In the genomic region with DNA sequence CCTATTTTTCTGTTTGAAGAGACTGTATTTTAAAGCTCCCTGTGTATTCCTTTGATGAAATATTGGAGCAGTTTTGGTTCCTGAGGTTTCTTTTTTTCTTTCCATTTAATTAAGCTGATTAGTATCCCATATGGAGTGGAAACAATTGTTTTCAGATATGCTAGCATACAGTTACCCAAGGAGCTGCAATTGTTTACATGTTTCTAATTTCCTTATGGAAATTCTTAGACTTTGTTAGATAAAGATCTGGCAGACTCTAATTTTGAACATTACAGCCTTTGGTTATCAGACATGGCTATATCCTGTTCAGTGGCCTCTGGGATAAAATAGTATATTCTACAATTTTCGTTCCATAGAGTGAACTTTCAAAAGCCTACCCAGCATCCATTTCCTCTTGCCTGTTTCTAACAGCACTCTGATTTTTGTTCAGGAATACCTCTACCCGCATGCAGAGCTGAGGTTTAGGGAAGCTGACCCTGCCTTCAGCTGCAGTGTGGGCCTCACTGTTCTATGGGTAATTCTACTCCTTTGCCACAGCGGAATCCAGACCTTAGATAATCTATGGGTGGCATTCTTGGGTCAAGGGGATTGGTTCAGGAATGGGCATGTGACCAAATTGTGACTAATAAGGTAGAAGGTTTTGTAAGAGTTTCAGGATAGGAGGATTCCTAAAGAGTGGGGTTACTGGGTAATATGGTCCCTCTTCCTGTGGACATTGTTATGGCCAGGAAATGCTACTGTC, we compare ENCODE assay signal across 19 cellular contexts.
"Had no signal": no experiment of that assay in that cellular context is flagged by ENCODE, and none has a peak within 500 bp of the region (broad histone marks: within the 10 kb centered on the region; RNA-seq: fewer than 3 reads in every experiment).

No MANE protein-coding gene starts in this region.

- H3K4me1 Mint-ChIP-seq: natural killer cell; stimulated activated naive B cell treated with anti-CD40 and anti-IgM and Interleukin-4, amounts not matched to agents 10 μg/mL and 1 μg/mL and 100 μg/mL, for 72 hours; T-helper 17 cell had no signal

- H3K4me3 Mint-ChIP-seq: activated naive CD8-positive, alpha-beta T cell; dendritic cell treated with granulocyte-macrophage colony-stimulating factor and Interleukin-4, amounts not matched to agents 40 ng/mL and 50 ng/mL, for 4 days; natural killer cell; stimulated activated naive B cell treated with anti-CD40 and anti-IgM and Interleukin-4, amounts not matched to agents 10 μg/mL and 1 μg/mL and 100 μg/mL, for 72 hours; T-helper 17 cell had no signal

- H3K9me3 Mint-ChIP-seq: dendritic cell treated with granulocyte-macrophage colony-stimulating factor and Interleukin-4, amounts not matched to agents 40 ng/mL and 50 ng/mL, for 4 days; natural killer cell had no signal

- H3K27me3 Mint-ChIP-seq: dendritic cell treated with granulocyte-macrophage colony-stimulating factor and Interleukin-4, amounts not matched to agents 40 ng/mL and 50 ng/mL, for 4 days; stimulated activated naive B cell treated with anti-CD40 and anti-IgM and Interleukin-4, amounts not matched to agents 10 μg/mL and 1 μg/mL and 100 μg/mL, for 72 hours had no signal

- H3K27ac Mint-ChIP-seq: activated naive CD8-positive, alpha-beta T cell; dendritic cell treated with granulocyte-macrophage colony-stimulating factor and Interleukin-4, amounts not matched to agents 40 ng/mL and 50 ng/mL, for 4 days; natural killer cell; stimulated activated naive B cell treated with anti-CD40 and anti-IgM and Interleukin-4, amounts not matched to agents 10 μg/mL and 1 μg/mL and 100 μg/mL, for 72 hours; T-helper 17 cell had no signal

- ATAC-seq: foreskin keratinocyte; left colon; mucosa of descending colon; natural killer cell; right lobe of liver; stimulated activated naive B cell treated with anti-CD40 and anti-IgM and Interleukin-4, amounts not matched to agents 10 μg/mL and 1 μg/mL and 100 μg/mL, for 72 hours; T-helper 17 cell had no signal

- H3K4me3 ChIP-seq: mucosa of descending colon, prostate gland, right lobe of liver, transverse colon had no signal

- DNase-seq: activated CD4-positive, alpha-beta T cell treated with anti-CD3 and anti-CD28 coated beads, Interleukin-2, amount 50 U/mL, for 48 hours; activated CD4-positive, CD25-positive, alpha-beta regulatory T cell treated with anti-CD3 and anti-CD28 coated beads, Interleukin-2, amount 50 U/mL, for 72 hours; activated gamma-delta T cell; activated T-cell treated with anti-CD3 and anti-CD28 coated beads, Interleukin-2, amount 50 U/mL, for 48 hours; aorta; erythroblast; foreskin keratinocyte; left colon; mucosa of descending colon; natural killer cell; nucleus accumbens; right lobe of liver; stimulated activated CD4-positive, alpha-beta T cell treated with anti-CD3 and anti-CD28 coated beads, Interleukin-2, amount 100 ng/mL, for 24 hours; stimulated activated naive B cell treated with anti-CD40 and anti-IgM and Interleukin-4, amounts not matched to agents 10 μg/mL and 1 μg/mL and 100 μg/mL, for 72 hours; T-helper 17 cell; transverse colon had no signal

- H3K36me3 Mint-ChIP-seq: natural killer cell had no signal
